Comparison of ENCODE assay signal across 17 cellular contexts in genomic region chr11:130909650-130910049, GRCh38. TPM values are rescaled to one million over a fixed set of nuclear protein-coding genes. Genes with fewer than 3 reads are reported as not detected.
DNase-seq lines count a peak whose midpoint lies in the region; ATAC-seq and TF ChIP-seq lines count a peak whose summit lies in the region.
"Had no signal": no experiment of that assay in that cellular context is flagged by ENCODE, and none has a peak within 500 bp of the region (broad histone marks: within the 10 kb centered on the region; RNA-seq: fewer than 3 reads in every experiment).

No MANE protein-coding gene starts in this region.

- no peak overlapping the region for H2BK12ac ChIP-seq in mesenchymal stem cell (ENCODE audit: low read length in 2 of 2)

- no peak overlapping the region for H2BK5ac ChIP-seq in mesenchymal stem cell (ENCODE audit: low read depth, low read length, poor library complexity, severe bottlenecking)

- peaks cover 32% of the 10 kb centered on the region for H3K79me1 ChIP-seq in mesenchymal stem cell (replicated peaks; ENCODE audit: low read length, poor library complexity, severe bottlenecking)

- no peak overlapping the region for H2AK5ac ChIP-seq in mesenchymal stem cell (ENCODE audit: low read length, severe bottlenecking)

- H2BK15ac ChIP-seq in mesenchymal stem cell (ENCODE audit: low read depth, poor library complexity, severe bottlenecking): no peak overlapping the region

- DNase-seq in AG04449 (ENCODE audit: low read depth, low spot score) (peak; percentile 23), M059J (ENCODE audit: low read depth) (peak; percentile 62), dermis blood vessel endothelial cell (peak; percentile 95), mesenchymal stem cell (peak; percentile 77), epidermal melanocyte (ENCODE audit: insufficient read length, low spot score) (no peak), adrenal gland (no peak)
- DNase-seq in stimulated activated CD4-positive, alpha-beta T cell treated with anti-CD3 and anti-CD28 coated beads, Interleukin-15, amount 100 ng/mL, for 24 hours: no peak
- DNase-seq: activated CD4-positive, alpha-beta T cell treated with anti-CD3 and anti-CD28 coated beads for 4 hours; anterior cingulate cortex; effector memory CD4-positive, alpha-beta T cell; KBM-7; NCI-H1436; NCI-H526; ovary; trophoblast cell had no signal

- H3K4ac ChIP-seq in mesenchymal stem cell (ENCODE audit: low read depth in 1 of 2, low read length in 2 of 2): no peak overlapping the region

- CTCF ChIA-PET in AG04449 (lab: Yijun Ruan, JAX): interaction anchor here (0.8 to 21.4 kb wide), 6 partner anchors 8 to 765 kb away, joined by 3 to 428 read pairs (median 10); partner anchors contain the start of gene ADAMTS8

- TF ChIP-seq CTCF in AG04449 (IDR thresholded peaks at IDR 0.05; ENCODE audit: insufficient read depth, low read length, missing control alignments) (no peak), adrenal gland (IDR thresholded peaks at IDR 0.05) (no peak)

- POLR2A ChIA-PET in AG04449 (lab: Yijun Ruan, JAX): no interaction called here

- H3K36me3 ChIP-seq in mesenchymal stem cell (ENCODE audit: control insufficient read depth in 1 of 2, insufficient read depth in 2 of 2, low read depth in 1 of 2, low read length in 2 of 2) (peaks cover 26 to 91% of the 10 kb centered on the region in 2 experiments), adrenal gland (replicated peaks in 1 of 2) (peaks cover 0 to 62% of the 10 kb centered on the region in 2 donors)
- H3K36me3 ChIP-seq: ovary had no signal

- ATAC-seq in GM19035 (IDR thresholded peaks at IDR 0.05; ENCODE audit: unreplicated experiment): no peak
- ATAC-seq: GM12878 had no signal

- 17% methylated on average over 1 of the region's 1 CpG for WGBS in mesenchymal stem cell
- 39 to 55% (median 43%) methylated on average over 1 of the region's 1 CpG for WGBS in adrenal gland, 4 donors

- no peak overlapping the region for H4K8ac ChIP-seq in mesenchymal stem cell (ENCODE audit: low read length)

- no peak overlapping the region for H2BK120ac ChIP-seq in mesenchymal stem cell (ENCODE audit: low read depth, low read length)

- H3K4me1 ChIP-seq in mesenchymal stem cell (ENCODE audit: control insufficient read depth, insufficient read depth, low read depth, low read length) (peaks cover 4% of the 10 kb centered on the region), adrenal gland (replicated peaks in 1 of 2) (peaks cover 0 to 6% of the 10 kb centered on the region in 2 donors)

- intact Hi-C loops in adrenal gland (cut with DNase I): no loop called here

- no peak overlapping the region for H3K23ac ChIP-seq in mesenchymal stem cell (ENCODE audit: low read length in 2 of 2)

- H3K14ac ChIP-seq in mesenchymal stem cell (ENCODE audit: low read length in 2 of 2): no peak overlapping the region

- no peak overlapping the region for H2AFZ ChIP-seq in mesenchymal stem cell (ENCODE audit: low read depth, low read length)

- no peak for TF ChIP-seq POLR2A in adrenal gland (IDR thresholded peaks at IDR 0.05)

- H3K9me3 ChIP-seq in mesenchymal stem cell (ENCODE audit: control insufficient read depth, low read length) (no peaks in the 10 kb centered on the region), adrenal gland (replicated peaks in 1 of 3) (no peaks in the 10 kb centered on the region)
- H3K9me3 ChIP-seq: ovary had no signal

- H3K18ac ChIP-seq in mesenchymal stem cell (ENCODE audit: low read depth in 1 of 2, low read length in 2 of 2): no peak overlapping the region

- peak overlapping the region; percentile 69 for H3K27ac ChIP-seq in mesenchymal stem cell (ENCODE audit: low read length, poor library complexity, severe bottlenecking)
- no peak overlapping the region for H3K27ac ChIP-seq in adrenal gland
- H3K27ac ChIP-seq: ovary had no signal

- no peaks in the 10 kb centered on the region for H3K27me3 ChIP-seq in mesenchymal stem cell (ENCODE audit: control insufficient read depth in 1 of 2, insufficient read depth in 1 of 2, low read length in 2 of 2)
- no peaks in the 10 kb centered on the region for H3K27me3 ChIP-seq in adrenal gland
- H3K27me3 ChIP-seq: ovary had no signal

- H4K91ac ChIP-seq in mesenchymal stem cell (ENCODE audit: low read length): no peak overlapping the region

- no peak overlapping the region for H3K4me3 ChIP-seq in AG04449 (ENCODE audit: low read depth, low read length)
- peak overlapping the region in 1 of 2 experiments; percentile 26 for H3K4me3 ChIP-seq in mesenchymal stem cell (ENCODE audit: insufficient read depth in 1 of 2, low read depth in 1 of 2, low read length in 2 of 2)
- H3K4me3 ChIP-seq in adrenal gland: no peak overlapping the region
- H3K4me3 ChIP-seq: GM12878, ovary had no signal

- peak overlapping the region; percentile 34 for H3K9ac ChIP-seq in mesenchymal stem cell (ENCODE audit: low read length)

- no peak overlapping the region for H3K4me2 ChIP-seq in mesenchymal stem cell (ENCODE audit: low read length, poor library complexity, severe bottlenecking)

RNA-seq across cellular contexts. Expression of gene SNX19, which starts 6.6 kb away (rescaled TPM):
- 73.1 and 94.3 TPM in 2 replicates for total RNA-seq in M059J (2014; rRNA removed; shearing (Covaris generic))
- total RNA-seq in dermis blood vessel endothelial cell: 90.2 and 90.9 TPM in 2 replicates
- 31.9 TPM for polyA plus RNA-seq in mesenchymal stem cell (2013, experiment 1 of 2)
- 32.2 TPM for polyA plus RNA-seq in mesenchymal stem cell (2013, experiment 2 of 2)
- total RNA-seq in adrenal gland: 100 to 1,000 TPM in 1 of 8 donors, 10 to 100 TPM in 7; 49.6 to 102 (median 68.9) TPM
- polyA plus RNA-seq in adrenal gland: 10 to 100 TPM; 13.6 to 72.4 (median 20.8) TPM

Comparison
In these comparisons a context has a peak if more than half of its experiments do, and no peak if none do; other contexts are left out.
1. DNase-seq: peak in AG04449 (single experiment), M059J (single experiment), dermis blood vessel endothelial cell (single experiment) and mesenchymal stem cell (single experiment); none in epidermal melanocyte (single experiment), adrenal gland (0 of 7) and stimulated activated CD4-positive, alpha-beta T cell treated with anti-CD3 and anti-CD28 coated beads, Interleukin-15, amount 100 ng/mL, for 24 hours (single experiment).